In genomic region chrX:116667346-116667745, GRCh38 we compare ENCODE assay signal across 22 cellular contexts.
"Had no signal": no experiment of that assay in that cellular context is flagged by ENCODE, and none has a peak within 500 bp of the region (broad histone marks: within the 10 kb centered on the region; RNA-seq: fewer than 3 reads in every experiment).

No MANE protein-coding gene starts in this region.

- H3K27me3 ChIP-seq: foreskin keratinocyte, testis, uterus had no signal

- H3K36me3 ChIP-seq: uterus had no signal

- H3K4me1 Mint-ChIP-seq: activated T-helper 17 cell treated with anti-CD3 and anti-CD28 coated beads, Interleukin-2, amount 50 U/mL, for 72 hours; brain; immature natural killer cell had no signal

- H3K9me3 Mint-ChIP-seq: activated naive CD4-positive, alpha-beta T cell treated with anti-CD3 and anti-CD28 coated beads, Interleukin-2, amount 50 U/mL, for 72 hours; activated T-cell treated with anti-CD3 and anti-CD28 coated beads, Interleukin-2, amount 50 U/mL, for 24 hours; activated T-helper 17 cell treated with anti-CD3 and anti-CD28 coated beads, Interleukin-2, amount 50 U/mL, for 72 hours; dendritic cell treated with granulocyte-macrophage colony-stimulating factor and Interleukin-4, amounts not matched to agents 40 ng/mL and 50 ng/mL, for 4 days; T-helper 2 cell treated with Interferon-gamma antibody and Interleukin-4, amounts not matched to agents 5 μg/mL and 100 μg/mL, for 36 hours had no signal

- H3K27ac Mint-ChIP-seq: activated naive CD4-positive, alpha-beta T cell treated with anti-CD3 and anti-CD28 coated beads, Interleukin-2, amount 50 U/mL, for 72 hours; activated T-cell treated with anti-CD3 and anti-CD28 coated beads, Interleukin-2, amount 50 U/mL, for 24 hours; activated T-helper 17 cell treated with anti-CD3 and anti-CD28 coated beads, Interleukin-2, amount 50 U/mL, for 72 hours; brain; dendritic cell treated with granulocyte-macrophage colony-stimulating factor and Interleukin-4, amounts not matched to agents 40 ng/mL and 50 ng/mL, for 4 days; immature natural killer cell; T-helper 2 cell treated with Interferon-gamma antibody and Interleukin-4, amounts not matched to agents 5 μg/mL and 100 μg/mL, for 36 hours had no signal

- H3K4me3 ChIP-seq: testis, uterus had no signal

- H3K36me3 Mint-ChIP-seq: activated naive CD4-positive, alpha-beta T cell treated with anti-CD3 and anti-CD28 coated beads, Interleukin-2, amount 50 U/mL, for 72 hours; brain; immature natural killer cell had no signal

- ATAC-seq: activated naive CD4-positive, alpha-beta T cell treated with anti-CD3 and anti-CD28 coated beads, Interleukin-2, amount 50 U/mL, for 72 hours; activated T-helper 17 cell treated with anti-CD3 and anti-CD28 coated beads, Interleukin-2, amount 50 U/mL, for 72 hours; foreskin keratinocyte had no signal

- DNase-seq: activated CD4-positive, CD25-positive, alpha-beta regulatory T cell treated with anti-CD3 and anti-CD28 coated beads, Interleukin-2, amount 50 U/mL, for 72 hours; activated CD8-positive, alpha-beta memory T cell treated with anti-CD3 and anti-CD28 coated beads for 24 hours; activated CD8-positive, alpha-beta memory T cell treated with anti-CD3 and anti-CD28 coated beads, Interleukin-2, amount 50 U/mL, for 4 hours; activated T-cell treated with anti-CD3 and anti-CD28 coated beads, Interleukin-2, amount 50 U/mL, for 24 hours; aorta; effector CD8-positive, alpha-beta T cell; erythroblast; foreskin keratinocyte; immature natural killer cell; kidney glomerular epithelial cell; occipital lobe; stimulated activated CD4-positive, alpha-beta T cell treated with anti-CD3 and anti-CD28 coated beads, Interleukin-4, amount 100 ng/mL, for 1 hour; stimulated activated naive CD4-positive, alpha-beta T cell; testis; trophoblast cell; uterus had no signal

- H3K4me1 ChIP-seq: foreskin keratinocyte, testis, uterus had no signal

- H3K9me3 ChIP-seq: testis, uterus had no signal

- H3K27me3 Mint-ChIP-seq: activated T-cell treated with anti-CD3 and anti-CD28 coated beads, Interleukin-2, amount 50 U/mL, for 24 hours; activated T-helper 17 cell treated with anti-CD3 and anti-CD28 coated beads, Interleukin-2, amount 50 U/mL, for 72 hours; brain; dendritic cell treated with granulocyte-macrophage colony-stimulating factor and Interleukin-4, amounts not matched to agents 40 ng/mL and 50 ng/mL, for 4 days had no signal

- H3K27ac ChIP-seq: foreskin keratinocyte, testis, uterus, VCaP had no signal

- H3K4me3 Mint-ChIP-seq: activated T-cell treated with anti-CD3 and anti-CD28 coated beads, Interleukin-2, amount 50 U/mL, for 24 hours; activated T-helper 17 cell treated with anti-CD3 and anti-CD28 coated beads, Interleukin-2, amount 50 U/mL, for 72 hours; brain; dendritic cell treated with granulocyte-macrophage colony-stimulating factor and Interleukin-4, amounts not matched to agents 40 ng/mL and 50 ng/mL, for 4 days; immature natural killer cell; T-helper 2 cell treated with Interferon-gamma antibody and Interleukin-4, amounts not matched to agents 5 μg/mL and 100 μg/mL, for 36 hours had no signal
